29 cellular contexts compared by ENCODE assay signal in the genomic region with DNA sequence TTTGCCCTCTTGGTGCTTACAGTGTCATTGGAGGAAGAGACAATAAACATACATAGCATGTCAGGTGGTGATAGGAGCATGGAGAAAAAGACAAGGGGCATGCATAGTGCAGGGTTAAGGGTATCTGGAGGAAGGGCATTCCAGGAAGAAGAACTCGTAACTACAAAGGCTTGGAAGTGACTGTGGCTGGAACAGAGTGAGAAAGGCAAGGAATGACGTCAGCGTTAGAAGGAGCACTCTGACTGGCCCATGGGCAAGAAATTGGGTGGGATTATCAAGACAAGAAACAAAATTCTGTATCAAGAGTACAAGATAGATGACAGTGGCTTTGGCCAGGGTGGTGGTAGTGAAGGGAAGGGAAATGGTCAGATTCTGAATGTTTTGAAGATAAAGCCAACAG. TPM values are rescaled to one million over a fixed set of nuclear protein-coding genes. Genes with fewer than 3 reads are reported as not detected.
"Had no signal": no experiment of that assay in that cellular context is flagged by ENCODE, and none has a peak within 500 bp of the region (broad histone marks: within the 10 kb centered on the region; RNA-seq: fewer than 3 reads in every experiment).

No MANE protein-coding gene starts in this region.

- H3K36me3 ChIP-seq: stomach, suprapubic skin, thoracic aorta, thyroid gland, tibial artery, transverse colon, upper lobe of left lung, upper lobe of right lung, uterus, vagina had no signal

- ATAC-seq: stimulated activated effector memory CD8-positive, alpha-beta T cell treated with anti-CD3 and anti-CD28 coated beads, Interleukin-12 subunit alpha, Interleukin-12 subunit beta, amount 100 ng/mL, for 72 hours; stimulated activated memory B cell treated with anti-CD40 and anti-IgM and Interleukin-4, amounts not matched to agents 10 μg/mL and 1 μg/mL and 100 μg/mL, for 72 hours; stimulated activated naive B cell treated with anti-CD40 and anti-IgM and Interleukin-4, amounts not matched to agents 10 μg/mL and 1 μg/mL and 100 μg/mL, for 72 hours; stimulated activated naive CD8-positive, alpha-beta T cell treated with anti-CD3 and anti-CD28 coated beads, Interleukin-15, amount 100 ng/mL, for 72 hours; stimulated activated naive CD8-positive, alpha-beta T cell treated with anti-CD3 and anti-CD28 coated beads, Interleukin-15, Interleukin-2, amounts not matched to agents 100 U/mL and 50 U/mL, for 24 hours; upper lobe of right lung had no signal

- DNase-seq: stimulated activated CD4-positive, alpha-beta T cell treated with anti-CD3 and anti-CD28 coated beads, Interleukin-2, amount 100 ng/mL, for 48 hours; stimulated activated CD4-positive, alpha-beta T cell treated with anti-CD3 and anti-CD28 coated beads, Interleukin-4, amount 100 ng/mL, for 1 hour; stimulated activated CD4-positive, alpha-beta T cell treated with anti-CD3 and anti-CD28 coated beads, Interleukin-4, amount 100 ng/mL, for 24 hours; stimulated activated CD4-positive, alpha-beta T cell treated with anti-CD3 and anti-CD28 coated beads, Interleukin-4, amount 100 ng/mL, for 4 hours; stimulated activated CD8-positive, alpha-beta memory T cell treated with anti-CD3 and anti-CD28 coated beads, Interleukin-4, amount 100 ng/mL, for 48 hours; stimulated activated naive B cell treated with anti-CD40 and anti-IgM and Interleukin-4, amounts not matched to agents 10 μg/mL and 1 μg/mL and 100 μg/mL, for 72 hours; stimulated activated naive CD4-positive, alpha-beta T cell; stimulated activated naive CD4-positive, alpha-beta T cell treated with Interleukin-2 at 50 U/mL for 16 hours; stimulated activated naive CD8-positive, alpha-beta T cell treated with anti-CD3 and anti-CD28 coated beads, Interleukin-15, amount 100 ng/mL, for 72 hours; stimulated activated naive CD8-positive, alpha-beta T cell treated with anti-CD3 and anti-CD28 coated beads, Interleukin-15, Interleukin-2, amounts not matched to agents 100 U/mL and 50 U/mL, for 24 hours; stomach; substantia nigra; testis; thyroid gland; tibial artery; transverse colon; trophoblast cell; upper lobe of left lung; upper lobe of right lung; uterus had no signal

- H3K27ac ChIP-seq: stomach, suprapubic skin, testis, thoracic aorta, thyroid gland, tibial artery, tibial nerve, transverse colon, upper lobe of left lung, upper lobe of right lung, uterus, vagina had no signal

- H3K27me3 ChIP-seq: stomach, suprapubic skin, testis, thyroid gland, tibial artery, tibial nerve, transverse colon, upper lobe of left lung, upper lobe of right lung, uterus, vagina had no signal

- H3K4me3 ChIP-seq: stomach, suprapubic skin, testis, thoracic aorta, thyroid gland, tibial artery, tibial nerve, transverse colon, upper lobe of left lung, upper lobe of right lung, uterus, vagina had no signal

- FAIRE-seq: urothelium cell line had no signal

- H3K4me1 ChIP-seq: stomach, suprapubic skin, testis, thyroid gland, tibial artery, tibial nerve, transverse colon, upper lobe of left lung, upper lobe of right lung, uterus, vagina had no signal

- H3K9me3 ChIP-seq: testis, thyroid gland, uterus, vagina had no signal

RNA-seq across cellular contexts. Expression of gene SMIM17, which starts 11.2 kb away (rescaled TPM):
- total RNA-seq: subcutaneous adipose tissue, thyroid gland, transverse colon, upper lobe of right lung, ureter had no signal
